1 cellular context compared by ENCODE assay signal in genomic region chr11:65528819-65529350, GRCh38.
TF ChIP-seq lines count a peak whose summit lies in the region.

No MANE protein-coding gene starts in this region.

TF ChIP-seq in IMR-90, 13 proteins besides CTCF, POLR2A, EP300 and RAD21:
- TF ChIP-seq SMC3 (IDR thresholded peaks at IDR 0.05; ENCODE audit: low read depth, low read length), result no peak
